ENCODE assay signal across 1 cellular context in the genomic region with DNA sequence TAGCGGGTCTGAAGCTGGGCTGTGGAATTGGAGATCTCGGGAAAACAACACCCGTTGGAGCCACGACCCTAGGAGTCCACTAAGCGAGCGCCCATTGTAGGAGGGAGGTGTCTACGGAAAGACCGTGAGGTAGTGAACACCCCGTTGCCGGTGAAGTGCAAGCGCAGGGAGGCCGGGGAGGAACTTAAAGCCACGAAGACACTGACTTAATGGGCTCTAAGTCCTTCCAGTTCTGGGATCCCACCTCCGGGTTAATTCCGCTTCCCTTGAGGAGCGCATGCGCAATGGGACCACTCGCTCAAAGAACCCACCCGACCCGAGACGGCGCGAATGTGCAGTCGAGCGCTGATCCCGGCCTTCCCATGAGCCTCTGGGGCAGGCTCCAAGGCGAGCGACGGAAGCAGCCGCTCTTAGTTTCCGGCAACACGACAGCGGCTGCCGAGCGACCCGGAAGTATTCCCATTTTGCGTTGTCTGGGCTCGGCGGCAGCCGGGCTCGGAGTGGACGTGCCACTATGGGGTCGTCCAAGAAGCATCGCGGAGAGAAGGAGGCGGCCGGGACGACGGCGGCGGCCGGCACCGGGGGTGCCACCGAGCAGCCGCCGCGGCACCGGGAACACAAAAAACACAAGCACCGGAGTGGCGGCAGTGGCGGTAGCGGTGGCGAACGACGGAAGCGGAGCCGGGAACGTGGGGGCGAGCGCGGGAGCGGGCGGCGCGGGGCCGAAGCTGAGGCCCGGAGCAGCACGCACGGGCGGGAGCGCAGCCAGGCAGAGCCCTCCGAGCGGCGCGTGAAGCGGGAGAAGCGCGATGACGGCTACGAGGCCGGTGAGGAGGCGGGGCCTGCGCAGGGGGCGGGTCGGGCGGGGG.
TF ChIP-seq lines count a peak whose summit lies in the region.

A gene with protein sequence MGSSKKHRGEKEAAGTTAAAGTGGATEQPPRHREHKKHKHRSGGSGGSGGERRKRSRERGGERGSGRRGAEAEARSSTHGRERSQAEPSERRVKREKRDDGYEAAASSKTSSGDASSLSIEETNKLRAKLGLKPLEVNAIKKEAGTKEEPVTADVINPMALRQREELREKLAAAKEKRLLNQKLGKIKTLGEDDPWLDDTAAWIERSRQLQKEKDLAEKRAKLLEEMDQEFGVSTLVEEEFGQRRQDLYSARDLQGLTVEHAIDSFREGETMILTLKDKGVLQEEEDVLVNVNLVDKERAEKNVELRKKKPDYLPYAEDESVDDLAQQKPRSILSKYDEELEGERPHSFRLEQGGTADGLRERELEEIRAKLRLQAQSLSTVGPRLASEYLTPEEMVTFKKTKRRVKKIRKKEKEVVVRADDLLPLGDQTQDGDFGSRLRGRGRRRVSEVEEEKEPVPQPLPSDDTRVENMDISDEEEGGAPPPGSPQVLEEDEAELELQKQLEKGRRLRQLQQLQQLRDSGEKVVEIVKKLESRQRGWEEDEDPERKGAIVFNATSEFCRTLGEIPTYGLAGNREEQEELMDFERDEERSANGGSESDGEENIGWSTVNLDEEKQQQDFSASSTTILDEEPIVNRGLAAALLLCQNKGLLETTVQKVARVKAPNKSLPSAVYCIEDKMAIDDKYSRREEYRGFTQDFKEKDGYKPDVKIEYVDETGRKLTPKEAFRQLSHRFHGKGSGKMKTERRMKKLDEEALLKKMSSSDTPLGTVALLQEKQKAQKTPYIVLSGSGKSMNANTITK (plus strand): TSS at position 468 of the 869 bp plus-strand sequence. CDS start 47 bp downstream, at position 515.

TF ChIP-seq in GM12878, 131 proteins besides CTCF, POLR2A, EP300 and RAD21 (continued from another document and continues in another):
- TF ChIP-seq, protein P1, sequence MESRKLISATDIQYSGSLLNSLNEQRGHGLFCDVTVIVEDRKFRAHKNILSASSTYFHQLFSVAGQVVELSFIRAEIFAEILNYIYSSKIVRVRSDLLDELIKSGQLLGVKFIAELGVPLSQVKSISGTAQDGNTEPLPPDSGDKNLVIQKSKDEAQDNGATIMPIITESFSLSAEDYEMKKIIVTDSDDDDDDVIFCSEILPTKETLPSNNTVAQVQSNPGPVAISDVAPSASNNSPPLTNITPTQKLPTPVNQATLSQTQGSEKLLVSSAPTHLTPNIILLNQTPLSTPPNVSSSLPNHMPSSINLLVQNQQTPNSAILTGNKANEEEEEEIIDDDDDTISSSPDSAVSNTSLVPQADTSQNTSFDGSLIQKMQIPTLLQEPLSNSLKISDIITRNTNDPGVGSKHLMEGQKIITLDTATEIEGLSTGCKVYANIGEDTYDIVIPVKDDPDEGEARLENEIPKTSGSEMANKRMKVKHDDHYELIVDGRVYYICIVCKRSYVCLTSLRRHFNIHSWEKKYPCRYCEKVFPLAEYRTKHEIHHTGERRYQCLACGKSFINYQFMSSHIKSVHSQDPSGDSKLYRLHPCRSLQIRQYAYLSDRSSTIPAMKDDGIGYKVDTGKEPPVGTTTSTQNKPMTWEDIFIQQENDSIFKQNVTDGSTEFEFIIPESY (IDR thresholded peaks at IDR 0.05) = no peak
- peak; percentile 84 for TF ChIP-seq HCFC1 (IDR thresholded peaks at IDR 0.05; ENCODE audit: low read length)
- TF ChIP-seq ESRRA (IDR thresholded peaks at IDR 0.05; ENCODE audit: low read length) = peak; percentile 58; the same call in 1 of the 2 replicates
- peak; percentile 58; the same call in 1 of the 2 replicates for TF ChIP-seq TCF12 (IDR thresholded peaks at IDR 0.05; ENCODE audit: low read depth, low read length)
- no peak for TF ChIP-seq HDGF (IDR thresholded peaks at IDR 0.05)
- TF ChIP-seq PML (IDR thresholded peaks at IDR 0.05; ENCODE audit: low read length) = peak; percentile 93
- no peak; the same call in 1 of the 2 replicates for TF ChIP-seq SREBF2 (IDR thresholded peaks at IDR 0.05; ENCODE audit: low read length)
- TF ChIP-seq SUPT20H (IDR thresholded peaks at IDR 0.05; ENCODE audit: borderline replicate concordance, control insufficient read depth, low read depth, low read length) = no peak
- TF ChIP-seq ZNF217 (IDR thresholded peaks at IDR 0.05) = no peak
- TF ChIP-seq, protein P2, sequence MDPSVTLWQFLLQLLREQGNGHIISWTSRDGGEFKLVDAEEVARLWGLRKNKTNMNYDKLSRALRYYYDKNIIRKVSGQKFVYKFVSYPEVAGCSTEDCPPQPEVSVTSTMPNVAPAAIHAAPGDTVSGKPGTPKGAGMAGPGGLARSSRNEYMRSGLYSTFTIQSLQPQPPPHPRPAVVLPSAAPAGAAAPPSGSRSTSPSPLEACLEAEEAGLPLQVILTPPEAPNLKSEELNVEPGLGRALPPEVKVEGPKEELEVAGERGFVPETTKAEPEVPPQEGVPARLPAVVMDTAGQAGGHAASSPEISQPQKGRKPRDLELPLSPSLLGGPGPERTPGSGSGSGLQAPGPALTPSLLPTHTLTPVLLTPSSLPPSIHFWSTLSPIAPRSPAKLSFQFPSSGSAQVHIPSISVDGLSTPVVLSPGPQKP (IDR thresholded peaks at IDR 0.05; ENCODE audit: low read depth, low read length) = peak; percentile 55; the same call in 1 of the 2 replicates
- peak; percentile 87 for TF ChIP-seq POLR2AphosphoS2 (IDR thresholded peaks at IDR 0.05; ENCODE audit: low read depth, low read length)
- TF ChIP-seq, protein P3, sequence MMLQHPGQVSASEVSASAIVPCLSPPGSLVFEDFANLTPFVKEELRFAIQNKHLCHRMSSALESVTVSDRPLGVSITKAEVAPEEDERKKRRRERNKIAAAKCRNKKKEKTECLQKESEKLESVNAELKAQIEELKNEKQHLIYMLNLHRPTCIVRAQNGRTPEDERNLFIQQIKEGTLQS (IDR thresholded peaks at IDR 0.05; ENCODE audit: borderline replicate concordance, extremely low read depth, low read depth, low read length) = no peak
- TF ChIP-seq STAT3 (IDR thresholded peaks at IDR 0.05; ENCODE audit: low read depth, low read length) = no peak
- TF ChIP-seq, protein P4, sequence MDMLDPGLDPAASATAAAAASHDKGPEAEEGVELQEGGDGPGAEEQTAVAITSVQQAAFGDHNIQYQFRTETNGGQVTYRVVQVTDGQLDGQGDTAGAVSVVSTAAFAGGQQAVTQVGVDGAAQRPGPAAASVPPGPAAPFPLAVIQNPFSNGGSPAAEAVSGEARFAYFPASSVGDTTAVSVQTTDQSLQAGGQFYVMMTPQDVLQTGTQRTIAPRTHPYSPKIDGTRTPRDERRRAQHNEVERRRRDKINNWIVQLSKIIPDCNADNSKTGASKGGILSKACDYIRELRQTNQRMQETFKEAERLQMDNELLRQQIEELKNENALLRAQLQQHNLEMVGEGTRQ (IDR thresholded peaks at IDR 0.05; ENCODE audit: borderline replicate concordance, low read depth, low read length) = no peak
- TF ChIP-seq JUND (IDR thresholded peaks at IDR 0.05; ENCODE audit: low read depth, low read length) = no peak
- no peak for TF ChIP-seq TCF3 (IDR thresholded peaks at IDR 0.05; ENCODE audit: borderline replicate concordance, insufficient read depth, low read depth, low read length)
- no peak for TF ChIP-seq CBX3 (IDR thresholded peaks at IDR 0.05; ENCODE audit: borderline replicate concordance, low read depth)
- TF ChIP-seq, protein P5, sequence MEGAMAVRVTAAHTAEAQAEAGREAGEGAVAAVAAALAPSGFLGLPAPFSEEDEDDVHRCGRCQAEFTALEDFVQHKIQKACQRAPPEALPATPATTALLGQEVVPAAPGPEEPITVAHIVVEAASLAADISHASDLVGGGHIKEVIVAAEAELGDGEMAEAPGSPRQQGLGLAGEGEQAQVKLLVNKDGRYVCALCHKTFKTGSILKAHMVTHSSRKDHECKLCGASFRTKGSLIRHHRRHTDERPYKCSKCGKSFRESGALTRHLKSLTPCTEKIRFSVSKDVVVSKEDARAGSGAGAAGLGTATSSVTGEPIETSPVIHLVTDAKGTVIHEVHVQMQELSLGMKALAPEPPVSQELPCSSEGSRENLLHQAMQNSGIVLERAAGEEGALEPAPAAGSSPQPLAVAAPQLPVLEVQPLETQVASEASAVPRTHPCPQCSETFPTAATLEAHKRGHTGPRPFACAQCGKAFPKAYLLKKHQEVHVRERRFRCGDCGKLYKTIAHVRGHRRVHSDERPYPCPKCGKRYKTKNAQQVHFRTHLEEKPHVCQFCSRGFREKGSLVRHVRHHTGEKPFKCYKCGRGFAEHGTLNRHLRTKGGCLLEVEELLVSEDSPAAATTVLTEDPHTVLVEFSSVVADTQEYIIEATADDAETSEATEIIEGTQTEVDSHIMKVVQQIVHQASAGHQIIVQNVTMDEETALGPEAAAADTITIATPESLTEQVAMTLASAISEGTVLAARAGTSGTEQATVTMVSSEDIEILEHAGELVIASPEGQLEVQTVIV (IDR thresholded peaks at IDR 0.05; ENCODE audit: borderline replicate concordance, partially characterized antibody) = peak; percentile 94
- TF ChIP-seq NR2C1 (IDR thresholded peaks at IDR 0.05) = peak; percentile 98
- TF ChIP-seq SUZ12 (IDR thresholded peaks at IDR 0.05; ENCODE audit: unreplicated experiment) = no peak
- TF ChIP-seq, protein P6, sequence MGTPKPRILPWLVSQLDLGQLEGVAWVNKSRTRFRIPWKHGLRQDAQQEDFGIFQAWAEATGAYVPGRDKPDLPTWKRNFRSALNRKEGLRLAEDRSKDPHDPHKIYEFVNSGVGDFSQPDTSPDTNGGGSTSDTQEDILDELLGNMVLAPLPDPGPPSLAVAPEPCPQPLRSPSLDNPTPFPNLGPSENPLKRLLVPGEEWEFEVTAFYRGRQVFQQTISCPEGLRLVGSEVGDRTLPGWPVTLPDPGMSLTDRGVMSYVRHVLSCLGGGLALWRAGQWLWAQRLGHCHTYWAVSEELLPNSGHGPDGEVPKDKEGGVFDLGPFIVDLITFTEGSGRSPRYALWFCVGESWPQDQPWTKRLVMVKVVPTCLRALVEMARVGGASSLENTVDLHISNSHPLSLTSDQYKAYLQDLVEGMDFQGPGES (IDR thresholded peaks at IDR 0.05) = no peak
- TF ChIP-seq, protein P7, sequence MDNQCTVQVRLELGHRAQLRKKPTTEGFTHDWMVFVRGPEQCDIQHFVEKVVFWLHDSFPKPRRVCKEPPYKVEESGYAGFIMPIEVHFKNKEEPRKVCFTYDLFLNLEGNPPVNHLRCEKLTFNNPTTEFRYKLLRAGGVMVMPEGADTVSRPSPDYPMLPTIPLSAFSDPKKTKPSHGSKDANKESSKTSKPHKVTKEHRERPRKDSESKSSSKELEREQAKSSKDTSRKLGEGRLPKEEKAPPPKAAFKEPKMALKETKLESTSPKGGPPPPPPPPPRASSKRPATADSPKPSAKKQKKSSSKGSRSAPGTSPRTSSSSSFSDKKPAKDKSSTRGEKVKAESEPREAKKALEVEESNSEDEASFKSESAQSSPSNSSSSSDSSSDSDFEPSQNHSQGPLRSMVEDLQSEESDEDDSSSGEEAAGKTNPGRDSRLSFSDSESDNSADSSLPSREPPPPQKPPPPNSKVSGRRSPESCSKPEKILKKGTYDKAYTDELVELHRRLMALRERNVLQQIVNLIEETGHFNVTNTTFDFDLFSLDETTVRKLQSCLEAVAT (IDR thresholded peaks at IDR 0.05) = peak; percentile 73
- TF ChIP-seq, protein P8, sequence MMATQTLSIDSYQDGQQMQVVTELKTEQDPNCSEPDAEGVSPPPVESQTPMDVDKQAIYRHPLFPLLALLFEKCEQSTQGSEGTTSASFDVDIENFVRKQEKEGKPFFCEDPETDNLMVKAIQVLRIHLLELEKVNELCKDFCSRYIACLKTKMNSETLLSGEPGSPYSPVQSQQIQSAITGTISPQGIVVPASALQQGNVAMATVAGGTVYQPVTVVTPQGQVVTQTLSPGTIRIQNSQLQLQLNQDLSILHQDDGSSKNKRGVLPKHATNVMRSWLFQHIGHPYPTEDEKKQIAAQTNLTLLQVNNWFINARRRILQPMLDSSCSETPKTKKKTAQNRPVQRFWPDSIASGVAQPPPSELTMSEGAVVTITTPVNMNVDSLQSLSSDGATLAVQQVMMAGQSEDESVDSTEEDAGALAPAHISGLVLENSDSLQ (IDR thresholded peaks at IDR 0.05) = peak; percentile 51; the same call in 1 of the 2 replicates
- TF ChIP-seq SMARCA5 (IDR thresholded peaks at IDR 0.05) = 0 out of 2 replicates have a peak, but pooled peaks have one; percentile 56
- TF ChIP-seq ATF7 (IDR thresholded peaks at IDR 0.05; ENCODE audit: low read depth) = peak; percentile 33; the same call in 1 of the 2 replicates
- TF ChIP-seq, protein P9, sequence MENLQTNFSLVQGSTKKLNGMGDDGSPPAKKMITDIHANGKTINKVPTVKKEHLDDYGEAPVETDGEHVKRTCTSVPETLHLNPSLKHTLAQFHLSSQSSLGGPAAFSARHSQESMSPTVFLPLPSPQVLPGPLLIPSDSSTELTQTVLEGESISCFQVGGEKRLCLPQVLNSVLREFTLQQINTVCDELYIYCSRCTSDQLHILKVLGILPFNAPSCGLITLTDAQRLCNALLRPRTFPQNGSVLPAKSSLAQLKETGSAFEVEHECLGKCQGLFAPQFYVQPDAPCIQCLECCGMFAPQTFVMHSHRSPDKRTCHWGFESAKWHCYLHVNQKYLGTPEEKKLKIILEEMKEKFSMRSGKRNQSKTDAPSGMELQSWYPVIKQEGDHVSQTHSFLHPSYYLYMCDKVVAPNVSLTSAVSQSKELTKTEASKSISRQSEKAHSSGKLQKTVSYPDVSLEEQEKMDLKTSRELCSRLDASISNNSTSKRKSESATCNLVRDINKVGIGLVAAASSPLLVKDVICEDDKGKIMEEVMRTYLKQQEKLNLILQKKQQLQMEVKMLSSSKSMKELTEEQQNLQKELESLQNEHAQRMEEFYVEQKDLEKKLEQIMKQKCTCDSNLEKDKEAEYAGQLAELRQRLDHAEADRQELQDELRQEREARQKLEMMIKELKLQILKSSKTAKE (IDR thresholded peaks at IDR 0.05; ENCODE audit: low read depth, poor library complexity, severe bottlenecking) = peak; percentile 37
- TF ChIP-seq MXI1 (IDR thresholded peaks at IDR 0.05; ENCODE audit: low read depth, low read length) = peak; percentile 70
- no peak for TF ChIP-seq ZNF622 (IDR thresholded peaks at IDR 0.05)
- no peak for TF ChIP-seq RAD51 (IDR thresholded peaks at IDR 0.05)
- no peak for TF ChIP-seq POU2F2 (IDR thresholded peaks at IDR 0.05; ENCODE audit: borderline replicate concordance, low read depth, low read length)
- peak; percentile 72; the same call in 1 of the 2 replicates for TF ChIP-seq TARDBP (IDR thresholded peaks at IDR 0.05; ENCODE audit: borderline replicate concordance)
- TF ChIP-seq BACH1 (IDR thresholded peaks at IDR 0.05; ENCODE audit: borderline replicate concordance) = peak; percentile 52
- TF ChIP-seq MEF2B (IDR thresholded peaks at IDR 0.05; ENCODE audit: partially characterized antibody, poor library complexity, severe bottlenecking) = peak; percentile 36
- no peak for TF ChIP-seq NFYA (IDR thresholded peaks at IDR 0.05; ENCODE audit: borderline replicate concordance, low read depth, low read length)
- peak; percentile 97 for TF ChIP-seq IKZF1 (conservative IDR thresholded peaks at IDR 0.05)
- no peak; a peak in 1 of 4 replicates for TF ChIP-seq IKZF2 (IDR thresholded peaks at IDR 0.05)
- TF ChIP-seq MTA3 (IDR thresholded peaks at IDR 0.05; ENCODE audit: borderline replicate concordance, low read length) = no peak; the same call in 1 of the 2 replicates
- peak; percentile 75; the same call in 1 of the 2 replicates for TF ChIP-seq CHD1 (IDR thresholded peaks at IDR 0.05; ENCODE audit: low read depth, low read length)
- TF ChIP-seq, protein P10, sequence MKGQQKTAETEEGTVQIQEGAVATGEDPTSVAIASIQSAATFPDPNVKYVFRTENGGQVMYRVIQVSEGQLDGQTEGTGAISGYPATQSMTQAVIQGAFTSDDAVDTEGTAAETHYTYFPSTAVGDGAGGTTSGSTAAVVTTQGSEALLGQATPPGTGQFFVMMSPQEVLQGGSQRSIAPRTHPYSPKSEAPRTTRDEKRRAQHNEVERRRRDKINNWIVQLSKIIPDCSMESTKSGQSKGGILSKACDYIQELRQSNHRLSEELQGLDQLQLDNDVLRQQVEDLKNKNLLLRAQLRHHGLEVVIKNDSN (IDR thresholded peaks at IDR 0.05; ENCODE audit: borderline replicate concordance, extremely low read length, insufficient read depth, low read depth, low read length) = no peak
- no peak for TF ChIP-seq FOXM1 (IDR thresholded peaks at IDR 0.05; ENCODE audit: low read depth, low read length)
